Comparison of ENCODE assay signal across 9 cellular contexts in genomic region chr10:91745086-91745831, GRCh38. TPM values are rescaled to one million over a fixed set of nuclear protein-coding genes. Genes with fewer than 3 reads are reported as not detected.
A peak's percentile ranks its signal among the peaks of the same experiment; 100 is the strongest.
DNase-seq lines count a peak whose midpoint lies in the region; ATAC-seq and TF ChIP-seq lines count a peak whose summit lies in the region.
"Had no signal": no experiment of that assay in that cellular context is flagged by ENCODE, and none has a peak within 500 bp of the region (broad histone marks: within the 10 kb centered on the region; RNA-seq: fewer than 3 reads in every experiment).

No MANE protein-coding gene starts in this region.

- H3K27ac Mint-ChIP-seq in neural crest cell (ENCODE audit: unreplicated experiment), result no peak overlapping the region
- H3K27ac Mint-ChIP-seq: activated CD8-positive, alpha-beta T cell treated with anti-CD3 and anti-CD28 coated beads for 36 hours had no signal

- peaks cover 4% of the 10 kb centered on the region for H3K36me3 Mint-ChIP-seq in neural crest cell (ENCODE audit: low read depth)

- peak overlapping the region in 1 of 4 donors; percentile 17 for H3K4me3 ChIP-seq in esophagus squamous epithelium

- H3K27ac ChIP-seq in esophagus squamous epithelium, result no peak overlapping the region

- no peaks in the 10 kb centered on the region for H3K9me3 ChIP-seq in esophagus squamous epithelium

- CTCF ChIA-PET in HEK293T (lab: Yijun Ruan, JAX), result interaction anchor here (0.6 kb wide), 2 partner anchors 31 to 141 kb away, joined by 3 to 5 read pairs; no protein-coding TSS in a partner anchor

- H3K4me1 ChIP-seq in esophagus squamous epithelium, result peaks cover 0 to 11% (median 0%) of the 10 kb centered on the region in 3 donors

- no peaks in the 10 kb centered on the region for H3K36me3 ChIP-seq in esophagus squamous epithelium

- POLR2A ChIA-PET in HEK293T (lab: Yijun Ruan, JAX), result no interaction called here

- peaks cover 0 to 13% (median 0%) of the 10 kb centered on the region in 4 donors for H3K27me3 ChIP-seq in esophagus squamous epithelium

- DNase-seq in G401 (ENCODE audit: low spot score) (peak; percentile 19), NCI-H510A treated with DMSO at 0.1 percent for 48 hours (lab: John Stamatoyannopoulos, UW) (peak; percentile 34), esophagus squamous epithelium (lab: John Stamatoyannopoulos, UW) (no peak), neural crest cell (ENCODE audit: low read depth, low spot score) (no peak), NCI-H2029 (lab: John Stamatoyannopoulos, UW) (no peak), hippocampal formation (lab: John Stamatoyannopoulos, UW) (no peak), HEK293T (ENCODE audit: extremely low spot score) (no peak)
- DNase-seq: activated CD8-positive, alpha-beta T cell treated with anti-CD3 and anti-CD28 coated beads for 36 hours had no signal

- no peak overlapping the region for H3K4me3 Mint-ChIP-seq in neural crest cell
- H3K4me3 Mint-ChIP-seq: activated CD8-positive, alpha-beta T cell treated with anti-CD3 and anti-CD28 coated beads for 36 hours had no signal

- peak in 4 of 6 experiments; percentile 31 to 55 (median 44) for TF ChIP-seq CTCF in esophagus squamous epithelium (IDR thresholded peaks at IDR 0.05)
- peak; percentile 55 for TF ChIP-seq CTCF in neural crest cell (conservative IDR thresholded peaks at IDR 0.05)

- no peak for ATAC-seq in HG02588 (IDR thresholded peaks at IDR 0.05; ENCODE audit: unreplicated experiment)
- ATAC-seq: activated CD8-positive, alpha-beta T cell treated with anti-CD3 and anti-CD28 coated beads for 36 hours had no signal

- no peaks in the 10 kb centered on the region for H3K27me3 Mint-ChIP-seq in neural crest cell (ENCODE audit: low read depth)

- intact Hi-C loops in esophagus squamous epithelium (cut with DNase I), result no loop called here

- peaks cover 3% of the 10 kb centered on the region for H3K4me1 Mint-ChIP-seq in neural crest cell

- in situ Hi-C loops in G401 (cut with HindIII; ENCODE audit: low sequenced_read_pairs), result no loop called here

- WGBS in esophagus squamous epithelium, 2 donors, result 31 to 40% methylated on average over 14 of the region's 15 CpGs

- H3K9me3 Mint-ChIP-seq in neural crest cell, result no peaks in the 10 kb centered on the region
- H3K9me3 Mint-ChIP-seq: activated CD8-positive, alpha-beta T cell treated with anti-CD3 and anti-CD28 coated beads for 36 hours had no signal

- no peak for TF ChIP-seq POLR2A in esophagus squamous epithelium (IDR thresholded peaks at IDR 0.05)

TF ChIP-seq in HEK293T, 16 proteins besides CTCF, POLR2A, EP300 and RAD21:
- no peak for TF ChIP-seq HDGF (IDR thresholded peaks at IDR 0.05; ENCODE audit: borderline replicate concordance)

RNA-seq across cellular contexts. Expression of gene TNKS2, which starts 53.0 kb away (rescaled TPM):
- 38.4 and 54.3 TPM in 2 replicates for total RNA-seq in G401 (2014; rRNA removed; shearing (Covaris generic))
- 10 to 100 TPM; 33.1 to 43.5 (median 39.2) TPM for total RNA-seq in esophagus squamous epithelium
- 44.5 and 45.7 TPM in 2 replicates for total RNA-seq in neural crest cell

Comparison
In these comparisons a context has a peak if more than half of its experiments do, and no peak if none do; other contexts are left out.
1. DNase-seq: peak in G401 (single experiment) and NCI-H510A treated with DMSO at 0.1 percent for 48 hours (single experiment); none in esophagus squamous epithelium (single experiment), neural crest cell (single experiment), NCI-H2029 (single experiment), hippocampal formation (0 of 2) and HEK293T (single experiment).